Comparison of ENCODE assay signal across 10 cellular contexts in the genomic region with DNA sequence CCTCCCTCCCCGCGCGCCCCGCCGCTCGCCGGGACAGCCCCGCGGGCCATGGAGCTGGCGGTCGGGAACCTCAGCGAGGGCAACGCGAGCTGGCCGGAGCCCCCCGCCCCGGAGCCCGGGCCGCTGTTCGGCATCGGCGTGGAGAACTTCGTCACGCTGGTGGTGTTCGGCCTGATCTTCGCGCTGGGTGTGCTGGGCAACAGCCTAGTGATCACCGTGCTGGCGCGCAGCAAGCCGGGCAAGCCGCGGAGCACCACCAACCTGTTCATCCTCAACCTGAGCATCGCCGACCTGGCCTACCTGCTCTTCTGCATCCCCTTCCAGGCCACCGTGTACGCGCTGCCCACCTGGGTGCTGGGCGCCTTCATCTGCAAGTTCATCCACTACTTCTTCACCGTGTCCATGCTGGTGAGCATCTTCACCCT. TPM values are rescaled to one million over a fixed set of nuclear protein-coding genes. Genes with fewer than 3 reads are reported as not detected.
DNase-seq lines count a peak whose midpoint lies in the region; ATAC-seq lines count a peak whose summit lies in the region.
"Had no signal": no experiment of that assay in that cellular context is flagged by ENCODE, and none has a peak within 500 bp of the region (broad histone marks: within the 10 kb centered on the region; RNA-seq: fewer than 3 reads in every experiment).

No MANE protein-coding gene starts in this region.

- DNase-seq in activated CD8-positive, alpha-beta memory T cell treated with anti-CD3 and anti-CD28 coated beads, Interleukin-2, amount 10 ng/mL, durations not matched to agents 7 days and 5 days, result no peak
- no peak for DNase-seq in activated CD8-positive, alpha-beta memory T cell treated with anti-CD3 and anti-CD28 coated beads for 24 hours
- no peak for DNase-seq in activated CD4-positive, alpha-beta memory T cell treated with anti-CD3 and anti-CD28 coated beads, Interleukin-2, amount 10 ng/mL, durations not matched to agents 7 days and 5 days
- DNase-seq in iPS-NIHi7 (ENCODE audit: extremely low spot score), result peak; percentile 41
- no peak for DNase-seq in Ammon's horn (ENCODE audit: low spot score)
- no peak for DNase-seq in HPDE6-E6E7 (ENCODE audit: extremely low spot score)
- DNase-seq: stimulated activated CD4-positive, alpha-beta T cell treated with anti-CD3 and anti-CD28 coated beads, Interleukin-4, amount 100 ng/mL, for 4 hours had no signal

- peaks cover 13% of the 10 kb centered on the region for H3K4me1 Mint-ChIP-seq in activated CD8-positive, alpha-beta memory T cell treated with anti-CD3 and anti-CD28 coated beads, Interleukin-2, amount 10 ng/mL, durations not matched to agents 7 days and 5 days
- peaks cover 13% of the 10 kb centered on the region for H3K4me1 Mint-ChIP-seq in activated CD4-positive, alpha-beta memory T cell treated with anti-CD3 and anti-CD28 coated beads, Interleukin-2, amount 10 ng/mL, durations not matched to agents 7 days and 5 days
- peaks cover 14% of the 10 kb centered on the region for H3K4me1 Mint-ChIP-seq in stimulated activated naive CD8-positive, alpha-beta T cell treated with anti-CD3 and anti-CD28 coated beads, Interleukin-15, Interleukin-2, amounts not matched to agents 100 ng/mL and 50 ng/mL, for 24 hours (ENCODE audit: low read depth)

- POLR2A ChIA-PET in activated CD4-positive, alpha-beta memory T cell treated with anti-CD3 and anti-CD28 coated beads, Interleukin-2, amount 10 ng/mL, durations not matched to agents 7 days and 5 days (lab: Charles Lee), result no interaction called here

- CTCF ChIA-PET in activated CD8-positive, alpha-beta memory T cell treated with anti-CD3 and anti-CD28 coated beads, Interleukin-2, amount 10 ng/mL, durations not matched to agents 7 days and 5 days (lab: Charles Lee), result no interaction called here
- CTCF ChIA-PET in activated CD4-positive, alpha-beta memory T cell treated with anti-CD3 and anti-CD28 coated beads, Interleukin-2, amount 10 ng/mL, durations not matched to agents 7 days and 5 days (lab: Charles Lee), result no interaction called here

- H3K9me3 Mint-ChIP-seq in activated CD8-positive, alpha-beta memory T cell treated with anti-CD3 and anti-CD28 coated beads, Interleukin-2, amount 10 ng/mL, durations not matched to agents 7 days and 5 days (ENCODE audit: low read depth), result peaks cover 2% of the 10 kb centered on the region
- H3K9me3 Mint-ChIP-seq in activated CD4-positive, alpha-beta memory T cell treated with anti-CD3 and anti-CD28 coated beads, Interleukin-2, amount 10 ng/mL, durations not matched to agents 7 days and 5 days, result peaks cover 2% of the 10 kb centered on the region
- H3K9me3 Mint-ChIP-seq in stimulated activated naive CD8-positive, alpha-beta T cell treated with anti-CD3 and anti-CD28 coated beads, Interleukin-15, Interleukin-2, amounts not matched to agents 100 ng/mL and 50 ng/mL, for 24 hours, result peaks cover 9% of the 10 kb centered on the region

- peak overlapping the region; percentile 23 for H3K4me3 Mint-ChIP-seq in activated CD8-positive, alpha-beta memory T cell treated with anti-CD3 and anti-CD28 coated beads, Interleukin-2, amount 10 ng/mL, durations not matched to agents 7 days and 5 days
- H3K4me3 Mint-ChIP-seq in activated CD4-positive, alpha-beta memory T cell treated with anti-CD3 and anti-CD28 coated beads, Interleukin-2, amount 10 ng/mL, durations not matched to agents 7 days and 5 days, result peak overlapping the region; percentile 15
- H3K4me3 Mint-ChIP-seq in stimulated activated naive CD8-positive, alpha-beta T cell treated with anti-CD3 and anti-CD28 coated beads, Interleukin-15, Interleukin-2, amounts not matched to agents 100 ng/mL and 50 ng/mL, for 24 hours, result peak overlapping the region; percentile 23

- no peak overlapping the region for H3K27ac Mint-ChIP-seq in activated CD8-positive, alpha-beta memory T cell treated with anti-CD3 and anti-CD28 coated beads, Interleukin-2, amount 10 ng/mL, durations not matched to agents 7 days and 5 days
- H3K27ac Mint-ChIP-seq in activated CD4-positive, alpha-beta memory T cell treated with anti-CD3 and anti-CD28 coated beads, Interleukin-2, amount 10 ng/mL, durations not matched to agents 7 days and 5 days, result no peak overlapping the region
- H3K27ac Mint-ChIP-seq in stimulated activated naive CD8-positive, alpha-beta T cell treated with anti-CD3 and anti-CD28 coated beads, Interleukin-15, Interleukin-2, amounts not matched to agents 100 ng/mL and 50 ng/mL, for 24 hours, result no peak overlapping the region

- ATAC-seq in activated CD8-positive, alpha-beta memory T cell treated with anti-CD3 and anti-CD28 coated beads, Interleukin-2, amount 10 ng/mL, durations not matched to agents 7 days and 5 days, result no peak
- no peak for ATAC-seq in HG03139 (IDR thresholded peaks at IDR 0.05; ENCODE audit: unreplicated experiment)

- H3K36me3 Mint-ChIP-seq in activated CD8-positive, alpha-beta memory T cell treated with anti-CD3 and anti-CD28 coated beads, Interleukin-2, amount 10 ng/mL, durations not matched to agents 7 days and 5 days, result peaks cover 2% of the 10 kb centered on the region
- H3K36me3 Mint-ChIP-seq in activated CD4-positive, alpha-beta memory T cell treated with anti-CD3 and anti-CD28 coated beads, Interleukin-2, amount 10 ng/mL, durations not matched to agents 7 days and 5 days (ENCODE audit: low read depth), result peaks cover 6% of the 10 kb centered on the region
- peaks cover 3% of the 10 kb centered on the region for H3K36me3 Mint-ChIP-seq in stimulated activated naive CD8-positive, alpha-beta T cell treated with anti-CD3 and anti-CD28 coated beads, Interleukin-15, Interleukin-2, amounts not matched to agents 100 ng/mL and 50 ng/mL, for 24 hours (ENCODE audit: low read depth)

- H3K27me3 Mint-ChIP-seq in activated CD8-positive, alpha-beta memory T cell treated with anti-CD3 and anti-CD28 coated beads, Interleukin-2, amount 10 ng/mL, durations not matched to agents 7 days and 5 days, result peaks cover 85% of the 10 kb centered on the region
- peaks cover 76% of the 10 kb centered on the region for H3K27me3 Mint-ChIP-seq in activated CD4-positive, alpha-beta memory T cell treated with anti-CD3 and anti-CD28 coated beads, Interleukin-2, amount 10 ng/mL, durations not matched to agents 7 days and 5 days
- H3K27me3 Mint-ChIP-seq in stimulated activated naive CD8-positive, alpha-beta T cell treated with anti-CD3 and anti-CD28 coated beads, Interleukin-15, Interleukin-2, amounts not matched to agents 100 ng/mL and 50 ng/mL, for 24 hours, result peaks cover 61% of the 10 kb centered on the region

RNA-seq across cellular contexts. Expression of a gene that starts 0.9 kb away (rescaled TPM):
- total RNA-seq in activated CD8-positive, alpha-beta memory T cell treated with anti-CD3 and anti-CD28 coated beads, Interleukin-2, amount 10 ng/mL, durations not matched to agents 7 days and 5 days, result not detected
- total RNA-seq in activated CD4-positive, alpha-beta memory T cell treated with anti-CD3 and anti-CD28 coated beads, Interleukin-2, amount 10 ng/mL, durations not matched to agents 7 days and 5 days, result not detected
- total RNA-seq: ureter had no signal
